8 cellular contexts compared by ENCODE assay signal in genomic region chr5:139648205-139649081, GRCh38. TPM values are rescaled to one million over a fixed set of nuclear protein-coding genes. Genes with fewer than 3 reads are reported as not detected.
DNase-seq lines count a peak whose midpoint lies in the region; ATAC-seq and TF ChIP-seq lines count a peak whose summit lies in the region.

Gene CXXC5 (plus strand): TSS chr5:139648349. CDS start chr5:139680524, 32,175 bp downstream.

- H4K91ac ChIP-seq in neuronal stem cell (ENCODE audit: low read depth, low read length, poor library complexity), result no peak within 1 kb of the TSS

- no peak within 1 kb of the TSS for H3K27ac Mint-ChIP-seq in activated naive CD8-positive, alpha-beta T cell treated with anti-CD3 and anti-CD28 coated beads for 36 hours
- H3K27ac Mint-ChIP-seq in glutamatergic neuron (ENCODE audit: unreplicated experiment), result peak within 1 kb of the TSS; percentile 83

- H2AFZ ChIP-seq in neuronal stem cell (ENCODE audit: low read length), result peak within 1 kb of the TSS; percentile 83

- peak; percentile 77 for DNase-seq in AG09319 (ENCODE audit: extremely low read depth, low read depth)
- peak in 60 of 76 experiments; percentile 2 to 78 (median 58) for DNase-seq in HUDEP-2 (lab: John Stamatoyannopoulos, UW; ENCODE audit: unreplicated experiment in 76 of 76)
- peak; percentile 78 for DNase-seq in activated naive CD8-positive, alpha-beta T cell treated with anti-CD3 and anti-CD28 coated beads for 36 hours
- DNase-seq in glutamatergic neuron, result peak; percentile 94
- peak; percentile 89 for DNase-seq in neuronal stem cell (ENCODE audit: low spot score)

- H3K36me3 ChIP-seq in neuronal stem cell (replicated peaks in 1 of 2; ENCODE audit: control insufficient read depth in 2 of 2, insufficient read depth in 2 of 2, low read length in 2 of 2), result no peaks in the 10 kb centered on the region

- H2BK15ac ChIP-seq in neuronal stem cell (ENCODE audit: low read length), result peak within 1 kb of the TSS; percentile 6

- H3K27me3 ChIP-seq in neuronal stem cell (ENCODE audit: control insufficient read depth in 3 of 3, insufficient read depth in 3 of 3, low read depth in 1 of 3, low read length in 3 of 3), result peaks cover 0 to 23% (median 0%) of the 10 kb centered on the region in 3 experiments

- H3K4me3 Mint-ChIP-seq in activated naive CD8-positive, alpha-beta T cell treated with anti-CD3 and anti-CD28 coated beads for 36 hours, result peak within 1 kb of the TSS; percentile 54
- H3K4me3 Mint-ChIP-seq in glutamatergic neuron (ENCODE audit: unreplicated experiment), result peak within 1 kb of the TSS; percentile 81

- H3K4me3 ChIP-seq in neuronal stem cell (ENCODE audit: low read length in 2 of 2), result peak within 1 kb of the TSS; percentile 88 to 90

- no peak within 1 kb of the TSS for H2BK12ac ChIP-seq in neuronal stem cell (ENCODE audit: low read length)

- no peak for TF ChIP-seq CTCF in AG09319 (IDR thresholded peaks at IDR 0.05; ENCODE audit: low read depth, low read length)
- TF ChIP-seq CTCF in glutamatergic neuron (IDR thresholded peaks at IDR 0.05; ENCODE audit: partially characterized antibody, unreplicated experiment), result no peak

- no CpG with 5 or more reads among the region's 106 CpGs for WGBS in neuronal stem cell (ENCODE audit: extremely low coverage in 2 of 2, insufficient read length in 2 of 2, insufficient replicate concordance in 1 of 2), 2 donors

- peak within 1 kb of the TSS; percentile 87 for H3K27ac ChIP-seq in neuronal stem cell (replicated peaks; ENCODE audit: low read length)

- H3K18ac ChIP-seq in neuronal stem cell (ENCODE audit: low read length), result peak within 1 kb of the TSS; percentile 96

- H3K9me3 ChIP-seq in neuronal stem cell (replicated peaks in 1 of 2; ENCODE audit: control insufficient read depth in 2 of 2, insufficient read depth in 1 of 2, low read depth in 1 of 2, low read length in 2 of 2), result no peaks in the 10 kb centered on the region

- H3K14ac ChIP-seq in neuronal stem cell (ENCODE audit: low read length), result peak within 1 kb of the TSS; percentile 39

- H3K4me1 Mint-ChIP-seq in activated naive CD8-positive, alpha-beta T cell treated with anti-CD3 and anti-CD28 coated beads for 36 hours, result peaks cover 47% of the 10 kb centered on the region
- peaks cover 42% of the 10 kb centered on the region for H3K4me1 Mint-ChIP-seq in glutamatergic neuron (ENCODE audit: low read depth, unreplicated experiment)

- no peak within 1 kb of the TSS for H3K4ac ChIP-seq in neuronal stem cell (ENCODE audit: low read length)

- H3K79me1 ChIP-seq in neuronal stem cell (ENCODE audit: low read depth, low read length), result peaks cover 8% of the 10 kb centered on the region

- H2AK5ac ChIP-seq in neuronal stem cell (ENCODE audit: low read depth, low read length), result peak within 1 kb of the TSS; percentile 49

- H3K23ac ChIP-seq in neuronal stem cell (ENCODE audit: low read depth, low read length, poor library complexity), result peak within 1 kb of the TSS; percentile 52

- ATAC-seq in GM18517 (IDR thresholded peaks at IDR 0.05; ENCODE audit: unreplicated experiment), result peak; percentile 20
- ATAC-seq in GM18870 (IDR thresholded peaks at IDR 0.05; ENCODE audit: unreplicated experiment), result no peak

- peaks cover 63% of the 10 kb centered on the region for H3K27me3 Mint-ChIP-seq in activated naive CD8-positive, alpha-beta T cell treated with anti-CD3 and anti-CD28 coated beads for 36 hours
- peaks cover 23% of the 10 kb centered on the region for H3K27me3 Mint-ChIP-seq in glutamatergic neuron (ENCODE audit: unreplicated experiment)

- H2BK5ac ChIP-seq in neuronal stem cell (ENCODE audit: low read length), result peak within 1 kb of the TSS; percentile 66

- H4K8ac ChIP-seq in neuronal stem cell (ENCODE audit: low read depth, low read length), result no peak within 1 kb of the TSS

- H3K9me3 Mint-ChIP-seq in activated naive CD8-positive, alpha-beta T cell treated with anti-CD3 and anti-CD28 coated beads for 36 hours, result no peaks in the 10 kb centered on the region
- peaks cover 21% of the 10 kb centered on the region for H3K9me3 Mint-ChIP-seq in glutamatergic neuron (ENCODE audit: unreplicated experiment)

- peak within 1 kb of the TSS; percentile 99 for H3K4me2 ChIP-seq in neuronal stem cell (ENCODE audit: insufficient read depth, low read length, poor library complexity, severe bottlenecking)

- H2BK120ac ChIP-seq in neuronal stem cell (ENCODE audit: low read depth, low read length), result no peak within 1 kb of the TSS

- H3K4me1 ChIP-seq in neuronal stem cell (ENCODE audit: control insufficient read depth in 2 of 2, insufficient read depth in 1 of 2, low read depth in 1 of 2, low read length in 2 of 2), result peaks cover 24 to 41% of the 10 kb centered on the region in 2 donors

- peak within 1 kb of the TSS; percentile 90 for H3K9ac ChIP-seq in neuronal stem cell (ENCODE audit: low read depth, low read length, poor library complexity)

- H3K36me3 Mint-ChIP-seq in activated naive CD8-positive, alpha-beta T cell treated with anti-CD3 and anti-CD28 coated beads for 36 hours, result no peaks in the 10 kb centered on the region
- H3K36me3 Mint-ChIP-seq in glutamatergic neuron (ENCODE audit: unreplicated experiment), result no peaks in the 10 kb centered on the region

TF ChIP-seq in PFSK-1, 5 proteins besides CTCF, POLR2A, EP300 and RAD21:
- TF ChIP-seq POLR2AphosphoS5 (IDR thresholded peaks at IDR 0.05; ENCODE audit: low read depth, low read length), result peak; percentile 71
- no peak for TF ChIP-seq SIN3A (IDR thresholded peaks at IDR 0.05; ENCODE audit: borderline replicate concordance, insufficient read depth, low read length)
- TF ChIP-seq FOXP2 (optimal IDR thresholded peaks at IDR 0.05; ENCODE audit: borderline replicate concordance, extremely low read depth, extremely low read length, insufficient read depth), result no peak
- peak; percentile 74; the same call in 1 of the 2 replicates for TF ChIP-seq TAF1 (IDR thresholded peaks at IDR 0.05; ENCODE audit: borderline replicate concordance, insufficient read depth, low read length)
- TF ChIP-seq, protein P1, sequence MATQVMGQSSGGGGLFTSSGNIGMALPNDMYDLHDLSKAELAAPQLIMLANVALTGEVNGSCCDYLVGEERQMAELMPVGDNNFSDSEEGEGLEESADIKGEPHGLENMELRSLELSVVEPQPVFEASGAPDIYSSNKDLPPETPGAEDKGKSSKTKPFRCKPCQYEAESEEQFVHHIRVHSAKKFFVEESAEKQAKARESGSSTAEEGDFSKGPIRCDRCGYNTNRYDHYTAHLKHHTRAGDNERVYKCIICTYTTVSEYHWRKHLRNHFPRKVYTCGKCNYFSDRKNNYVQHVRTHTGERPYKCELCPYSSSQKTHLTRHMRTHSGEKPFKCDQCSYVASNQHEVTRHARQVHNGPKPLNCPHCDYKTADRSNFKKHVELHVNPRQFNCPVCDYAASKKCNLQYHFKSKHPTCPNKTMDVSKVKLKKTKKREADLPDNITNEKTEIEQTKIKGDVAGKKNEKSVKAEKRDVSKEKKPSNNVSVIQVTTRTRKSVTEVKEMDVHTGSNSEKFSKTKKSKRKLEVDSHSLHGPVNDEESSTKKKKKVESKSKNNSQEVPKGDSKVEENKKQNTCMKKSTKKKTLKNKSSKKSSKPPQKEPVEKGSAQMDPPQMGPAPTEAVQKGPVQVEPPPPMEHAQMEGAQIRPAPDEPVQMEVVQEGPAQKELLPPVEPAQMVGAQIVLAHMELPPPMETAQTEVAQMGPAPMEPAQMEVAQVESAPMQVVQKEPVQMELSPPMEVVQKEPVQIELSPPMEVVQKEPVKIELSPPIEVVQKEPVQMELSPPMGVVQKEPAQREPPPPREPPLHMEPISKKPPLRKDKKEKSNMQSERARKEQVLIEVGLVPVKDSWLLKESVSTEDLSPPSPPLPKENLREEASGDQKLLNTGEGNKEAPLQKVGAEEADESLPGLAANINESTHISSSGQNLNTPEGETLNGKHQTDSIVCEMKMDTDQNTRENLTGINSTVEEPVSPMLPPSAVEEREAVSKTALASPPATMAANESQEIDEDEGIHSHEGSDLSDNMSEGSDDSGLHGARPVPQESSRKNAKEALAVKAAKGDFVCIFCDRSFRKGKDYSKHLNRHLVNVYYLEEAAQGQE (IDR thresholded peaks at IDR 0.05; ENCODE audit: insufficient read depth in 1 of 2, low read depth in 2 of 2, low read length in 2 of 2), result peak in 1 of 2 experiments; percentile 16; a peak in 1 of 4 replicates

RNA-seq across cellular contexts. Expression of gene CXXC5, which starts in this region (rescaled TPM):
- 145 TPM for polyA plus RNA-seq in PFSK-1 (2012; ENCODE audit: insufficient read length, low read depth)
- 1 to 10 TPM; 1.3 to 2.0 TPM for total RNA-seq in activated naive CD8-positive, alpha-beta T cell treated with anti-CD3 and anti-CD28 coated beads for 36 hours
- 130 TPM for total RNA-seq in glutamatergic neuron (ENCODE audit: unreplicated experiment)
- 30.9 TPM for polyA plus RNA-seq in neuronal stem cell (2013, experiment 1 of 2)
- polyA plus RNA-seq in neuronal stem cell (2013, experiment 2 of 2), result 32.1 TPM

Comparison
In these comparisons a context has a peak if more than half of its experiments do, and no peak if none do; other contexts are left out.
1. RNA of gene CXXC5 (total RNA-seq): 130 TPM in glutamatergic neuron (single experiment); 1.3 to 2.0 TPM in activated naive CD8-positive, alpha-beta T cell treated with anti-CD3 and anti-CD28 coated beads for 36 hours; every median in the first group is over 10 times any median in the second.
2. Peak in every context shown above with its lines, with median percentiles within 50 percentile points of each other: DNase-seq.